Comparison of ENCODE assay signal across 16 cellular contexts in the genomic region with DNA sequence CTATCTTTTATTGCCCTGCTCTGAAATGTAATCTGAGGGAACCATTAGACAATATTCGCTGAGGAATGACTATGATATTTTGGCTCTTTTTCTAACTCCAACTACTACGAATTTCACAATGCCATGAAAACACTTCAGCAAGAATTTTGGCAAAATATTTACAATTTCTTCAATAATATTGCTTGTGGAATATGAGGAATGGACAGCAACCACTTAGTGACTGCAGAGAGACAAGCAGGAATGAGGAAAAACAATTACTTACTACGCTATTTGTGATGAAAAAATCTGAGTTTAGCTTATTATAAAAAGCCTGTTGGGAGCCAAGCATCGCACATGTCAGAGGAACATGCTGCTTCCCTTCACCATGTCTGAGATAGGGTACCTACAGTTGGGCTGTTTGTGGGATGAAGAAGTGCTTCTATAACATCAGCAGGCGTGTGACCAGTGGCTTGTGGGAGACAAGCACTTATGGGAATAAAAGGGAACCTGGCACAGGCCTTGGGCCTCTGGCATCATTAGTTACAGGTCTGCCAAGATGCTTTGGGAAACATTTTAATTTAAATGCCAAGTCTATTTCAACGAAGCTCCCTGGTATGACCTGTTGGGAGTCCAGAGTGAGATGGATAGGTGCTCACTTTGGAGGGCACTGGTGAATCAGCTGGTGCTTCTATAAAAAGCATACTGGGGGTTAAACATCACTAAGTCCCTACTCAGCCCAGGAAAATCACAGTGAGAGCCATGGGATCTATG. TPM values are rescaled to one million over a fixed set of nuclear protein-coding genes. Genes with fewer than 3 reads are reported as not detected.
DNase-seq lines count a peak whose midpoint lies in the region; ATAC-seq and TF ChIP-seq lines count a peak whose summit lies in the region.
"Had no signal": no experiment of that assay in that cellular context is flagged by ENCODE, and none has a peak within 500 bp of the region (broad histone marks: within the 10 kb centered on the region; RNA-seq: fewer than 3 reads in every experiment).

No MANE protein-coding gene starts in this region.

- H4K8ac ChIP-seq in mesendoderm (ENCODE audit: low read depth, low read length) (no peak overlapping the region), H9 (replicated peaks; ENCODE audit: insufficient read length, low read depth, low read length) (no peak overlapping the region)

- H2BK15ac ChIP-seq in mesendoderm (replicated peaks; ENCODE audit: low read depth) (no peak overlapping the region), H9 (ENCODE audit: low read depth, low read length) (no peak overlapping the region)

- no peaks in the 10 kb centered on the region for H3K36me3 Mint-ChIP-seq in T-cell
- no peaks in the 10 kb centered on the region; a peak in 1 of 7 replicates for H3K36me3 Mint-ChIP-seq in H9 (ENCODE audit: insufficient read depth in 1 of 3, low read depth in 3 of 3)

- H2BK120ac ChIP-seq in mesendoderm (ENCODE audit: low read depth, low read length) (no peak overlapping the region), H9 (ENCODE audit: low read depth, low read length, poor library complexity, severe bottlenecking) (no peak overlapping the region)

- ATAC-seq in T-cell (replicated peaks in 1 of 4) (no peak), heart right ventricle (peak in 7 of 8 donors; percentile 16 to 75 (median 63)), GM18511 (IDR thresholded peaks at IDR 0.05; ENCODE audit: unreplicated experiment) (no peak), HG03196 (IDR thresholded peaks at IDR 0.05; ENCODE audit: unreplicated experiment) (no peak)
- ATAC-seq: stimulated activated naive CD8-positive, alpha-beta T cell treated with anti-CD3 and anti-CD28 coated beads, Interleukin-15, Interleukin-2, amounts not matched to agents 100 U/mL and 50 U/mL, for 24 hours had no signal

- no peaks in the 10 kb centered on the region for H3K9me3 ChIP-seq in heart right ventricle
- no peaks in the 10 kb centered on the region for H3K9me3 ChIP-seq in parathyroid adenoma (ENCODE audit: control insufficient read depth, low read length)
- H3K9me3 ChIP-seq in H9 (ENCODE audit: control insufficient read depth, low read depth, low read length), result no peaks in the 10 kb centered on the region
- H3K9me3 ChIP-seq: HAP-1 had no signal

- H2AFZ ChIP-seq in parathyroid adenoma (peak overlapping the region; percentile 38), H9 (ENCODE audit: low read length) (no peak overlapping the region)

- H3K27ac Mint-ChIP-seq in T-cell, result peak overlapping the region; percentile 36 to 76
- no peak overlapping the region for H3K27ac Mint-ChIP-seq in H9

- H3K79me2 ChIP-seq in parathyroid adenoma (no peaks in the 10 kb centered on the region), mesendoderm (ENCODE audit: control insufficient read depth, insufficient read depth, low read length) (no peaks in the 10 kb centered on the region), H9 (ENCODE audit: insufficient read depth, low read length) (no peaks in the 10 kb centered on the region)

- H3K4ac ChIP-seq in mesendoderm (ENCODE audit: low read depth, low read length) (no peak overlapping the region), H9 (ENCODE audit: low read depth, low read length) (no peak overlapping the region)

- no peak overlapping the region for H2BK20ac ChIP-seq in H9 (ENCODE audit: low read depth, low read length, poor library complexity, severe bottlenecking)

- H4K5ac ChIP-seq in mesendoderm (ENCODE audit: low read length) (no peak overlapping the region), H9 (ENCODE audit: insufficient read length, low read depth, low read length) (no peak overlapping the region)

- peaks cover 17% of the 10 kb centered on the region for H3K23me2 ChIP-seq in H9 (ENCODE audit: insufficient read length, low read depth, low read length, poor library complexity, severe bottlenecking)

- H3K9ac ChIP-seq in parathyroid adenoma (no peak overlapping the region), mesendoderm (ENCODE audit: low read length) (no peak overlapping the region), H9 (ENCODE audit: extremely low read depth, insufficient read length, low read length) (no peak overlapping the region)

- no peak overlapping the region for H3K23ac ChIP-seq in mesendoderm (ENCODE audit: low read length)
- H3K23ac ChIP-seq in H9 (ENCODE audit: insufficient read length, low read depth, low read length), result no peak overlapping the region

- no peaks in the 10 kb centered on the region for H3K36me3 ChIP-seq in heart right ventricle
- H3K36me3 ChIP-seq in parathyroid adenoma (ENCODE audit: control insufficient read depth, insufficient read depth, low read length), result no peaks in the 10 kb centered on the region
- H3K36me3 ChIP-seq in mesendoderm (ENCODE audit: control insufficient read depth, insufficient read depth, low read length), result no peaks in the 10 kb centered on the region

- intact Hi-C loops in heart right ventricle (cut with DNase I), result loop anchor here in 9 of 10 donors (2.0 to 10.0 kb wide), 13 partner anchors 40 to 353 kb away; partner anchors contain the start of gene DAZL (in 4 of the 9)

- no peak overlapping the region for H2BK12ac ChIP-seq in H9 (ENCODE audit: insufficient read length, low read depth, low read length)

- H3K27me3 Mint-ChIP-seq in T-cell (no peaks in the 10 kb centered on the region), H9 (ENCODE audit: low read depth) (peaks cover 46% of the 10 kb centered on the region)

- H3K27ac ChIP-seq in heart right ventricle (peak overlapping the region; percentile 31 to 98 (median 96)), parathyroid adenoma (no peak overlapping the region), mesendoderm (ENCODE audit: low read depth, low read length) (no peak overlapping the region), H9 (ENCODE audit: insufficient read length, low read depth, low read length) (no peak overlapping the region)
- H3K27ac ChIP-seq: SK-N-MC had no signal

- H4K91ac ChIP-seq in H9 (ENCODE audit: insufficient read length, low read depth, low read length), result no peak overlapping the region

- H3K9me3 Mint-ChIP-seq in T-cell (peaks cover 0 to 4% (median 0%) of the 10 kb centered on the region in 3 donors), H9 (no peaks in the 10 kb centered on the region)
- H3K9me3 Mint-ChIP-seq: activated naive CD4-positive, alpha-beta T cell treated with anti-CD3 and anti-CD28 coated beads, Interleukin-2, amount 10 ng/mL, durations not matched to agents 7 days and 5 days had no signal

- H3K4me2 ChIP-seq in parathyroid adenoma (ENCODE audit: low read length), result no peak overlapping the region
- no peak overlapping the region for H3K4me2 ChIP-seq in mesendoderm (ENCODE audit: low read length)
- H3K4me2 ChIP-seq in H9 (ENCODE audit: insufficient read depth, insufficient read length, low read length), result no peak overlapping the region

- H2AK5ac ChIP-seq in mesendoderm (ENCODE audit: low read length), result no peak overlapping the region
- H2AK5ac ChIP-seq in H9 (ENCODE audit: insufficient read length, low read length), result no peak overlapping the region

- H2BK5ac ChIP-seq in mesendoderm (ENCODE audit: low read length), result no peak overlapping the region
- H2BK5ac ChIP-seq in H9 (ENCODE audit: insufficient read length, low read length), result no peak overlapping the region

- CTCF ChIA-PET in T-cell (lab: Charles Lee), result interaction anchor here in 1 of 2 donors (0.6 kb wide), 1 partner anchor 41 kb away, joined by 8 read pairs; no protein-coding TSS in a partner anchor

- TF ChIP-seq CTCF in heart right ventricle (IDR thresholded peaks at IDR 0.05) (no peak), parathyroid adenoma (IDR thresholded peaks at IDR 0.05) (no peak), H9 (conservative IDR thresholded peaks at IDR 0.05) (no peak)

- WGBS in heart right ventricle, 2 donors, result 52 to 63% methylated on average over 6 of the region's 6 CpGs
- WGBS in mesendoderm (ENCODE audit: extremely low coverage, insufficient coverage, low lambda C conversion rate), result no CpG with 5 or more reads among the region's 6 CpGs
- no CpG with 5 or more reads among the region's 6 CpGs for WGBS in H9 (ENCODE audit: extremely low coverage, insufficient read length, low lambda C conversion rate)

- H3K4me1 Mint-ChIP-seq in T-cell (peaks cover 11 to 21% (median 18%) of the 10 kb centered on the region in 3 donors), H9 (peaks cover 35 to 36% of the 10 kb centered on the region in 2 experiments)

- H3K27me3 ChIP-seq in heart right ventricle, result no peaks in the 10 kb centered on the region
- no peaks in the 10 kb centered on the region for H3K27me3 ChIP-seq in parathyroid adenoma (ENCODE audit: control insufficient read depth, insufficient read depth, low read length)
- H3K27me3 ChIP-seq in mesendoderm (ENCODE audit: insufficient read depth, low read length, poor library complexity), result peaks cover 4% of the 10 kb centered on the region
- peaks cover 10% of the 10 kb centered on the region; the same call in 1 of the 2 replicates for H3K27me3 ChIP-seq in H9 (ENCODE audit: insufficient read depth, low read length)

- no peak overlapping the region for H3K14ac ChIP-seq in H9 (ENCODE audit: insufficient read depth, low read length)

- no peak overlapping the region for H3K18ac ChIP-seq in mesendoderm (ENCODE audit: low read length)
- no peak overlapping the region for H3K18ac ChIP-seq in H9 (ENCODE audit: insufficient read length, low read depth, low read length)

- H3K56ac ChIP-seq in mesendoderm (ENCODE audit: low read length) (no peak overlapping the region), H9 (ENCODE audit: insufficient read length, low read depth, low read length) (no peak overlapping the region)

- no peaks in the 10 kb centered on the region for H4K20me1 ChIP-seq in H9 (ENCODE audit: control insufficient read depth, insufficient read depth, insufficient read length)

- H3K4me3 ChIP-seq in heart right ventricle (no peak overlapping the region), parathyroid adenoma (ENCODE audit: low read depth, low read length) (no peak overlapping the region), mesendoderm (ENCODE audit: low read length) (no peak overlapping the region)
- H3K4me3 ChIP-seq: SK-N-MC had no signal

- H3K4me1 ChIP-seq in heart right ventricle, result peaks cover 0 to 46% (median 16%) of the 10 kb centered on the region in 9 donors
- no peaks in the 10 kb centered on the region for H3K4me1 ChIP-seq in parathyroid adenoma
- H3K4me1 ChIP-seq in mesendoderm (ENCODE audit: control insufficient read depth, low read depth, low read length), result no peaks in the 10 kb centered on the region
- 0 out of 2 replicates have a peak, but pooled peaks cover 2% of the 10 kb centered on the region for H3K4me1 ChIP-seq in H9 (ENCODE audit: insufficient read depth, low read length)

- peak; percentile 68 for DNase-seq in G401 (ENCODE audit: low spot score)
- DNase-seq in T-cell, result no peak
- DNase-seq in heart right ventricle, result peak; percentile 40 to 45
- no peak for DNase-seq in mesendoderm
- DNase-seq in H9, result no peak
- DNase-seq: activated naive CD4-positive, alpha-beta T cell treated with anti-CD3 and anti-CD28 coated beads, Interleukin-2, amount 10 ng/mL, durations not matched to agents 7 days and 5 days; central memory CD4-positive, alpha-beta T cell; foreskin melanocyte; NCI-H1092 treated with DMSO at 0.1 percent for 48 hours; NCI-H2227 treated with DMSO at 0.1 percent for 48 hours; stimulated activated naive CD8-positive, alpha-beta T cell treated with anti-CD3 and anti-CD28 coated beads, Interleukin-15, Interleukin-2, amounts not matched to agents 100 U/mL and 50 U/mL, for 24 hours had no signal

- in situ Hi-C loops in G401 (cut with HindIII; ENCODE audit: low sequenced_read_pairs), result no loop called here

- POLR2A ChIA-PET in T-cell (lab: Charles Lee), result interaction anchor here (0.6 kb wide), 2 partner anchors 20 kb away, joined by 3 to 11 read pairs; no protein-coding TSS in a partner anchor

- H3T11ph ChIP-seq in H9 (ENCODE audit: low read length), result no peak overlapping the region

- no peaks in the 10 kb centered on the region for H3K79me1 ChIP-seq in mesendoderm (ENCODE audit: low read length)
- H3K79me1 ChIP-seq in H9 (ENCODE audit: insufficient read depth, low read depth, low read length, poor library complexity, severe bottlenecking), result no peaks in the 10 kb centered on the region

- H3K4me3 Mint-ChIP-seq in T-cell (peak overlapping the region; percentile 53 to 98 (median 83)), H9 (no peak overlapping the region)

RNA-seq across cellular contexts. Expression of gene PLCL2, which starts 2.7 kb away (rescaled TPM):
- not detected in 2 replicates for total RNA-seq in G401 (2014; rRNA removed; shearing (Covaris generic))
- total RNA-seq in T-cell (10 to 100 TPM; 53.4 to 68.1 (median 60.9) TPM), heart right ventricle (10 to 100 TPM; 35.5 to 79.8 (median 57.0) TPM), H9 (2021) (30.5 and 32.1 TPM in 2 replicates)
- polyA plus RNA-seq in heart right ventricle, result 10 to 100 TPM in 1 of 2 donors, 1 to 10 TPM in 1; 8.7 to 12.8 TPM
- polyA plus RNA-seq in mesendoderm (2013, experiment 1 of 2), result 0.95 TPM
- 0.91 TPM for polyA plus RNA-seq in mesendoderm (2013, experiment 2 of 2)

Comparison
In these comparisons a context has a peak if more than half of its experiments do, and no peak if none do; other contexts are left out.
1. DNase-seq: peak in G401 (single experiment) and heart right ventricle (2 of 2); none in T-cell (0 of 34), mesendoderm (single experiment) and H9 (single experiment).
2. ATAC-seq: peak in heart right ventricle (7 of 8); none in T-cell (0 of 4), GM18511 (single experiment) and HG03196 (single experiment).
3. H3K27ac Mint-ChIP-seq: peak in T-cell (2 of 2); none in H9 (0 of 3).
4. H3K4me3 Mint-ChIP-seq: peak in T-cell (3 of 3); none in H9 (0 of 2).
5. H3K27ac ChIP-seq: peak in heart right ventricle (10 of 10); none in parathyroid adenoma (single experiment), mesendoderm (single experiment) and H9 (single experiment).
6. RNA of gene PLCL2, which starts 2.7 kb away (total RNA-seq): 53.4 to 68.1 TPM in T-cell, 35.5 to 79.8 TPM in heart right ventricle and 30.5 to 32.1 TPM in H9; not detected in G401; every median in the first group is over 10 times any median in the second.